Comparison of ENCODE assay signal across 8 cellular contexts in genomic region chr5:180072556-180072955, GRCh38. TPM values are rescaled to one million over a fixed set of nuclear protein-coding genes. Genes with fewer than 3 reads are reported as not detected.
DNase-seq lines count a peak whose midpoint lies in the region; ATAC-seq and TF ChIP-seq lines count a peak whose summit lies in the region.

No MANE protein-coding gene starts in this region.

- WGBS in stomach, 5 donors, result 76 to 86% (median 83%) methylated on average over 21 to 25 of the region's 25 CpGs

- no peak overlapping the region for H3K27ac Mint-ChIP-seq in activated T-cell treated with anti-CD3 and anti-CD28 coated beads, Interleukin-2, amount 50 U/mL, for 24 hours
- no peak overlapping the region for H3K27ac Mint-ChIP-seq in activated T-cell treated with anti-CD3 and anti-CD28 coated beads, Interleukin-2, amount 50 U/mL, for 72 hours
- H3K27ac Mint-ChIP-seq in activated CD8-positive, alpha-beta T cell treated with anti-CD3 and anti-CD28 coated beads, Interleukin-2, amount 10 ng/mL, durations not matched to agents 7 days and 5 days, result no peak overlapping the region

- no peak for TF ChIP-seq POLR2A in stomach (IDR thresholded peaks at IDR 0.05)

- no peak for TF ChIP-seq EP300 in stomach (IDR thresholded peaks at IDR 0.05)

- CTCF ChIA-PET in activated CD8-positive, alpha-beta T cell treated with anti-CD3 and anti-CD28 coated beads, Interleukin-2, amount 10 ng/mL, durations not matched to agents 7 days and 5 days (lab: Charles Lee), result no interaction called here

- peak overlapping the region; percentile 57 for H3K4me3 Mint-ChIP-seq in activated T-cell treated with anti-CD3 and anti-CD28 coated beads, Interleukin-2, amount 50 U/mL, for 24 hours
- H3K4me3 Mint-ChIP-seq in activated T-cell treated with anti-CD3 and anti-CD28 coated beads, Interleukin-2, amount 50 U/mL, for 72 hours, result peak overlapping the region in 1 of 2 donors; percentile 66
- peak overlapping the region; percentile 65 for H3K4me3 Mint-ChIP-seq in activated CD8-positive, alpha-beta T cell treated with anti-CD3 and anti-CD28 coated beads, Interleukin-2, amount 10 ng/mL, durations not matched to agents 7 days and 5 days

- DNase-seq in activated T-cell treated with anti-CD3 and anti-CD28 coated beads, Interleukin-2, amount 50 U/mL, for 24 hours, result peak; percentile 44
- DNase-seq in activated T-cell treated with anti-CD3 and anti-CD28 coated beads, Interleukin-2, amount 50 U/mL, for 72 hours, result no peak
- no peak for DNase-seq in activated CD8-positive, alpha-beta T cell treated with anti-CD3 and anti-CD28 coated beads, Interleukin-2, amount 10 ng/mL, durations not matched to agents 7 days and 5 days
- peak in 1 of 2 donors; percentile 83 for DNase-seq in left lung
- no peak for DNase-seq in stomach
- DNase-seq in GM19240 (ENCODE audit: insufficient read length, low spot score), result no peak
- DNase-seq in NCI-H2107 treated with DMSO at 0.1 percent for 48 hours (lab: John Stamatoyannopoulos, UW; ENCODE audit: unreplicated experiment), result no peak

- H3K9me3 ChIP-seq in left lung (peaks cover 0 to 3% of the 10 kb centered on the region in 2 donors), stomach (no peaks in the 10 kb centered on the region)

- H3K36me3 ChIP-seq in left lung, result no peaks in the 10 kb centered on the region
- H3K36me3 ChIP-seq in stomach, result no peaks in the 10 kb centered on the region

- no peaks in the 10 kb centered on the region for H3K27me3 ChIP-seq in left lung
- H3K27me3 ChIP-seq in stomach, result no peaks in the 10 kb centered on the region

- POLR2A ChIA-PET in activated CD8-positive, alpha-beta T cell treated with anti-CD3 and anti-CD28 coated beads, Interleukin-2, amount 10 ng/mL, durations not matched to agents 7 days and 5 days (lab: Charles Lee), result no interaction called here

- TF ChIP-seq CTCF in left lung (IDR thresholded peaks at IDR 0.05) (no peak), stomach (IDR thresholded peaks at IDR 0.05) (no peak)

- peak overlapping the region; percentile 95 to 99 for H3K27ac ChIP-seq in left lung
- peak overlapping the region; percentile 95 to 99 (median 97) for H3K27ac ChIP-seq in stomach

- H3K4me3 ChIP-seq in left lung (no peak overlapping the region), stomach (peak overlapping the region in 1 of 4 donors; percentile 91)

- H3K4me1 ChIP-seq in left lung (peaks cover 8 to 36% of the 10 kb centered on the region in 2 donors), stomach (peaks cover 10 to 40% (median 31%) of the 10 kb centered on the region in 4 donors)

- ATAC-seq in activated T-cell treated with anti-CD3 and anti-CD28 coated beads, Interleukin-2, amount 50 U/mL, for 72 hours (replicated peaks in 1 of 2), result no peak
- no peak for ATAC-seq in activated CD8-positive, alpha-beta T cell treated with anti-CD3 and anti-CD28 coated beads, Interleukin-2, amount 10 ng/mL, durations not matched to agents 7 days and 5 days
- ATAC-seq in left lung, result no peak
- ATAC-seq in GM19467 (IDR thresholded peaks at IDR 0.05; ENCODE audit: unreplicated experiment), result no peak

- intact Hi-C loops in left lung (cut with DNase I) (no loop called here), stomach (cut with DNase I; ENCODE audit: low total_unique reads) (no loop called here)

- H3K27me3 Mint-ChIP-seq in activated T-cell treated with anti-CD3 and anti-CD28 coated beads, Interleukin-2, amount 50 U/mL, for 24 hours, result no peaks in the 10 kb centered on the region
- H3K27me3 Mint-ChIP-seq in activated T-cell treated with anti-CD3 and anti-CD28 coated beads, Interleukin-2, amount 50 U/mL, for 72 hours (ENCODE audit: low read depth), result no peaks in the 10 kb centered on the region
- H3K27me3 Mint-ChIP-seq in activated CD8-positive, alpha-beta T cell treated with anti-CD3 and anti-CD28 coated beads, Interleukin-2, amount 10 ng/mL, durations not matched to agents 7 days and 5 days (ENCODE audit: low read depth), result peaks cover 31% of the 10 kb centered on the region

- H3K9me3 Mint-ChIP-seq in activated T-cell treated with anti-CD3 and anti-CD28 coated beads, Interleukin-2, amount 50 U/mL, for 24 hours, result peaks cover 2% of the 10 kb centered on the region
- peaks cover 0 to 1% of the 10 kb centered on the region in 2 donors for H3K9me3 Mint-ChIP-seq in activated T-cell treated with anti-CD3 and anti-CD28 coated beads, Interleukin-2, amount 50 U/mL, for 72 hours
- no peaks in the 10 kb centered on the region for H3K9me3 Mint-ChIP-seq in activated CD8-positive, alpha-beta T cell treated with anti-CD3 and anti-CD28 coated beads, Interleukin-2, amount 10 ng/mL, durations not matched to agents 7 days and 5 days (ENCODE audit: insufficient read depth)

- peaks cover 5% of the 10 kb centered on the region for H3K36me3 Mint-ChIP-seq in activated T-cell treated with anti-CD3 and anti-CD28 coated beads, Interleukin-2, amount 50 U/mL, for 24 hours (ENCODE audit: low read depth)
- H3K36me3 Mint-ChIP-seq in activated T-cell treated with anti-CD3 and anti-CD28 coated beads, Interleukin-2, amount 50 U/mL, for 72 hours (ENCODE audit: insufficient read depth in 2 of 2), result peaks cover 3 to 6% of the 10 kb centered on the region in 2 donors
- H3K36me3 Mint-ChIP-seq in activated CD8-positive, alpha-beta T cell treated with anti-CD3 and anti-CD28 coated beads, Interleukin-2, amount 10 ng/mL, durations not matched to agents 7 days and 5 days (ENCODE audit: low read depth), result peaks cover 2% of the 10 kb centered on the region

- peaks cover 32% of the 10 kb centered on the region for H3K4me1 Mint-ChIP-seq in activated T-cell treated with anti-CD3 and anti-CD28 coated beads, Interleukin-2, amount 50 U/mL, for 24 hours (ENCODE audit: low read depth)
- H3K4me1 Mint-ChIP-seq in activated T-cell treated with anti-CD3 and anti-CD28 coated beads, Interleukin-2, amount 50 U/mL, for 72 hours (ENCODE audit: low read depth), result peaks cover 42% of the 10 kb centered on the region
- peaks cover 21% of the 10 kb centered on the region for H3K4me1 Mint-ChIP-seq in activated CD8-positive, alpha-beta T cell treated with anti-CD3 and anti-CD28 coated beads, Interleukin-2, amount 10 ng/mL, durations not matched to agents 7 days and 5 days (ENCODE audit: low read depth)

RNA-seq across cellular contexts. Expression of gene RNF130, which starts 1.0 kb away (rescaled TPM):
- total RNA-seq in activated T-cell treated with anti-CD3 and anti-CD28 coated beads, Interleukin-2, amount 50 U/mL, for 72 hours, result 10 to 100 TPM; 17.7 to 23.6 TPM
- total RNA-seq in activated CD8-positive, alpha-beta T cell treated with anti-CD3 and anti-CD28 coated beads, Interleukin-2, amount 10 ng/mL, durations not matched to agents 7 days and 5 days, result 1 to 10 TPM; 4.0 to 5.5 TPM
- total RNA-seq in left lung, result 100 to 1,000 TPM in 1 of 2 donors, 10 to 100 TPM in 1; 84.0 to 125 TPM
- total RNA-seq in stomach, result 10 to 100 TPM; 27.0 to 87.8 (median 73.2) TPM
- 10 to 100 TPM; 36.9 to 47.8 (median 39.5) TPM for polyA plus RNA-seq in stomach
